ENCODE assay signal across 9 cellular contexts in genomic region chr6:85923013-85923430, GRCh38.
DNase-seq lines count a peak whose midpoint lies in the region; FAIRE-seq and TF ChIP-seq lines count a peak whose summit lies in the region.
"Had no signal": no experiment of that assay in that cellular context is flagged by ENCODE, and none has a peak within 500 bp of the region (broad histone marks: within the 10 kb centered on the region; RNA-seq: fewer than 3 reads in every experiment).

No MANE protein-coding gene starts in this region.

- H3K23ac ChIP-seq in mesenchymal stem cell (ENCODE audit: low read length in 2 of 2), result no peak overlapping the region

- 0% methylated on average over 2 of the region's 2 CpGs for WGBS in mesenchymal stem cell

- no peak overlapping the region for H2BK15ac ChIP-seq in mesenchymal stem cell (ENCODE audit: low read depth, poor library complexity, severe bottlenecking)

- H3K4ac ChIP-seq in mesenchymal stem cell (ENCODE audit: low read depth in 1 of 2, low read length in 2 of 2), result no peak overlapping the region

- DNase-seq in GM06990 (ENCODE audit: extremely low read depth, insufficient read length) (no peak), H4 (ENCODE audit: low spot score) (peak; percentile 7), HuH-7.5 (ENCODE audit: low spot score) (peak; percentile 27), OCI-M1 (lab: John Stamatoyannopoulos, UW) (peak; percentile 85), coronary artery (ENCODE audit: low spot score) (no peak), mesenchymal stem cell (peak; percentile 37)
- DNase-seq in T-helper 2 cell treated with Interferon-gamma antibody and Interleukin-4, amounts not matched to agents 5 μg/mL and 100 μg/mL, for 36 hours (ENCODE audit: low spot score), result no peak
- DNase-seq: left cardiac atrium had no signal

- H3K4me3 ChIP-seq in GM06990 (replicated peaks; ENCODE audit: low read depth, low read length) (no peak overlapping the region), coronary artery (no peak overlapping the region), mesenchymal stem cell (ENCODE audit: insufficient read depth in 1 of 2, low read depth in 1 of 2, low read length in 2 of 2) (no peak overlapping the region)

- no peaks in the 10 kb centered on the region for H3K79me1 ChIP-seq in mesenchymal stem cell (replicated peaks; ENCODE audit: low read length, poor library complexity, severe bottlenecking)

- no peak overlapping the region for H4K8ac ChIP-seq in mesenchymal stem cell (ENCODE audit: low read length)

- no peaks in the 10 kb centered on the region for H3K9me3 Mint-ChIP-seq in T-helper 2 cell treated with Interferon-gamma antibody and Interleukin-4, amounts not matched to agents 5 μg/mL and 100 μg/mL, for 36 hours

- TF ChIP-seq CTCF in GM06990 (IDR thresholded peaks at IDR 0.05; ENCODE audit: insufficient read depth, low read length, poor library complexity, severe bottlenecking) (peak; percentile 76), coronary artery (IDR thresholded peaks at IDR 0.05) (peak; percentile 64)

- H2AK5ac ChIP-seq in mesenchymal stem cell (ENCODE audit: low read length, severe bottlenecking), result no peak overlapping the region

- no peaks in the 10 kb centered on the region for H3K4me1 ChIP-seq in mesenchymal stem cell (ENCODE audit: control insufficient read depth, insufficient read depth, low read depth, low read length)

- H2BK5ac ChIP-seq in mesenchymal stem cell (ENCODE audit: low read depth, low read length, poor library complexity, severe bottlenecking), result no peak overlapping the region

- FAIRE-seq in A204.1 (lab: Jason Lieb, UNC), result peak; percentile 39

- H2BK120ac ChIP-seq in mesenchymal stem cell (ENCODE audit: low read depth, low read length), result no peak overlapping the region

- H2AFZ ChIP-seq in mesenchymal stem cell (ENCODE audit: low read depth, low read length), result no peak overlapping the region

- no peaks in the 10 kb centered on the region for H3K27me3 Mint-ChIP-seq in T-helper 2 cell treated with Interferon-gamma antibody and Interleukin-4, amounts not matched to agents 5 μg/mL and 100 μg/mL, for 36 hours (ENCODE audit: low read depth)

- H3K36me3 ChIP-seq in GM06990 (ENCODE audit: control insufficient read depth, insufficient read depth, low read length) (no peaks in the 10 kb centered on the region), mesenchymal stem cell (ENCODE audit: control insufficient read depth in 1 of 2, insufficient read depth in 2 of 2, low read depth in 1 of 2, low read length in 2 of 2) (no peaks in the 10 kb centered on the region)

- H3K14ac ChIP-seq in mesenchymal stem cell (ENCODE audit: low read length in 2 of 2), result no peak overlapping the region

- H2BK12ac ChIP-seq in mesenchymal stem cell (ENCODE audit: low read length in 2 of 2), result no peak overlapping the region

- H3K9ac ChIP-seq in mesenchymal stem cell (ENCODE audit: low read length), result no peak overlapping the region

- H3K36me3 Mint-ChIP-seq in T-helper 2 cell treated with Interferon-gamma antibody and Interleukin-4, amounts not matched to agents 5 μg/mL and 100 μg/mL, for 36 hours (ENCODE audit: low read depth), result no peaks in the 10 kb centered on the region

- H3K4me3 Mint-ChIP-seq in T-helper 2 cell treated with Interferon-gamma antibody and Interleukin-4, amounts not matched to agents 5 μg/mL and 100 μg/mL, for 36 hours, result no peak overlapping the region

- no peaks in the 10 kb centered on the region for H3K9me3 ChIP-seq in mesenchymal stem cell (ENCODE audit: control insufficient read depth, low read length)

- no peak overlapping the region for H3K4me2 ChIP-seq in mesenchymal stem cell (ENCODE audit: low read length, poor library complexity, severe bottlenecking)

- no peak overlapping the region for H3K27ac Mint-ChIP-seq in T-helper 2 cell treated with Interferon-gamma antibody and Interleukin-4, amounts not matched to agents 5 μg/mL and 100 μg/mL, for 36 hours

- no peak overlapping the region for H3K18ac ChIP-seq in mesenchymal stem cell (ENCODE audit: low read depth in 1 of 2, low read length in 2 of 2)

- H4K91ac ChIP-seq in mesenchymal stem cell (ENCODE audit: low read length), result no peak overlapping the region

- no peak overlapping the region for H3K27ac ChIP-seq in coronary artery
- no peak overlapping the region for H3K27ac ChIP-seq in mesenchymal stem cell (ENCODE audit: low read length, poor library complexity, severe bottlenecking)

- no peaks in the 10 kb centered on the region for H3K27me3 ChIP-seq in GM06990 (replicated peaks; ENCODE audit: control insufficient read depth, insufficient read depth, low read length)
- no peaks in the 10 kb centered on the region for H3K27me3 ChIP-seq in mesenchymal stem cell (ENCODE audit: control insufficient read depth in 1 of 2, insufficient read depth in 1 of 2, low read length in 2 of 2)

- H3K4me1 Mint-ChIP-seq in T-helper 2 cell treated with Interferon-gamma antibody and Interleukin-4, amounts not matched to agents 5 μg/mL and 100 μg/mL, for 36 hours (ENCODE audit: low read depth), result no peaks in the 10 kb centered on the region

Comparison
In these comparisons a context has a peak if more than half of its experiments do, and no peak if none do; other contexts are left out.
1. DNase-seq: peak in H4 (single experiment), HuH-7.5 (single experiment), OCI-M1 (single experiment) and mesenchymal stem cell (single experiment); none in GM06990 (single experiment), coronary artery (single experiment) and T-helper 2 cell treated with Interferon-gamma antibody and Interleukin-4, amounts not matched to agents 5 μg/mL and 100 μg/mL, for 36 hours (single experiment).